In genomic region chr20:38132156-38132909, GRCh38 we compare ENCODE assay signal across 18 cellular contexts. TPM values are rescaled to one million over a fixed set of nuclear protein-coding genes. Genes with fewer than 3 reads are reported as not detected.
"Had no signal": no experiment of that assay in that cellular context is flagged by ENCODE, and none has a peak within 500 bp of the region (broad histone marks: within the 10 kb centered on the region; RNA-seq: fewer than 3 reads in every experiment).

No MANE protein-coding gene starts in this region.

- H3K4me3 ChIP-seq: ascending aorta, breast epithelium, skin epidermis, tibial nerve had no signal

- H3K9me3 ChIP-seq: ascending aorta, breast epithelium, neutrophil, tibial nerve had no signal

- H3K27ac ChIP-seq: breast epithelium, neutrophil, parathyroid adenoma, skin epidermis, tibial nerve had no signal

- H3K9ac ChIP-seq: parathyroid adenoma had no signal

- ATAC-seq: activated naive CD8-positive, alpha-beta T cell treated with anti-CD3 and anti-CD28 coated beads, Interleukin-2, amount 50 U/mL, for 24 hours; esophagus mucosa had no signal

- H3K27me3 ChIP-seq: ascending aorta, breast epithelium, neutrophil, tibial nerve had no signal

- H3K27ac Mint-ChIP-seq: activated naive CD8-positive, alpha-beta T cell treated with anti-CD3 and anti-CD28 coated beads, Interleukin-2, amount 50 U/mL, for 24 hours; activated T-helper 1 cell treated with anti-CD3 and anti-CD28 coated beads, Interleukin-12 subunit alpha, Interleukin-12 subunit beta, Interleukin-2, Interleukin-4 antibody, amounts not matched to agents 30 ng/mL and 10 ng/mL and 1 ng/mL, durations not matched to agents 14 hours and 24 hours and 36 hours; T-helper 2 cell treated with Interferon-gamma antibody and Interleukin-4, amounts not matched to agents 5 μg/mL and 100 μg/mL, for 36 hours had no signal

- H2AFZ ChIP-seq: parathyroid adenoma had no signal

- H3K27me3 Mint-ChIP-seq: activated naive CD8-positive, alpha-beta T cell treated with anti-CD3 and anti-CD28 coated beads, Interleukin-2, amount 50 U/mL, for 24 hours had no signal

- H3K4me3 Mint-ChIP-seq: activated naive CD8-positive, alpha-beta T cell treated with anti-CD3 and anti-CD28 coated beads, Interleukin-2, amount 50 U/mL, for 24 hours; activated T-helper 1 cell treated with anti-CD3 and anti-CD28 coated beads, Interleukin-12 subunit alpha, Interleukin-12 subunit beta, Interleukin-2, Interleukin-4 antibody, amounts not matched to agents 30 ng/mL and 10 ng/mL and 1 ng/mL, durations not matched to agents 14 hours and 24 hours and 36 hours; T-helper 2 cell treated with Interferon-gamma antibody and Interleukin-4, amounts not matched to agents 5 μg/mL and 100 μg/mL, for 36 hours had no signal

- H3K4me1 ChIP-seq: breast epithelium had no signal

- H3K36me3 ChIP-seq: breast epithelium, neutrophil, tibial nerve had no signal

- H3K9me3 Mint-ChIP-seq: activated naive CD8-positive, alpha-beta T cell treated with anti-CD3 and anti-CD28 coated beads, Interleukin-2, amount 50 U/mL, for 24 hours; activated T-helper 1 cell treated with anti-CD3 and anti-CD28 coated beads, Interleukin-12 subunit alpha, Interleukin-12 subunit beta, Interleukin-2, Interleukin-4 antibody, amounts not matched to agents 30 ng/mL and 10 ng/mL and 1 ng/mL, durations not matched to agents 14 hours and 24 hours and 36 hours; T-helper 2 cell treated with Interferon-gamma antibody and Interleukin-4, amounts not matched to agents 5 μg/mL and 100 μg/mL, for 36 hours had no signal

- H3K79me2 ChIP-seq: parathyroid adenoma had no signal

- DNase-seq: activated CD4-positive, alpha-beta T cell treated with anti-CD3 and anti-CD28 coated beads, Interleukin-2, amount 50 U/mL, for 1 hour; activated CD4-positive, CD25-positive, alpha-beta regulatory T cell; activated CD8-positive, alpha-beta memory T cell treated with anti-CD3 and anti-CD28 coated beads for 24 hours; activated naive CD4-positive, alpha-beta T cell treated with Interleukin-2 at 50 U/mL for 16 hours; activated naive CD8-positive, alpha-beta T cell treated with anti-CD3 and anti-CD28 coated beads, Interleukin-2, amount 50 U/mL, for 24 hours; hippocampal formation; retina; stimulated activated CD4-positive, alpha-beta T cell treated with anti-CD3 and anti-CD28 coated beads, Interleukin-4, amount 100 ng/mL, for 24 hours; stimulated activated naive CD4-positive, alpha-beta T cell had no signal

RNA-seq across cellular contexts. Expression of gene TGM2, which starts 32.7 kb away (rescaled TPM):
- total RNA-seq: activated T-helper 1 cell treated with anti-CD3 and anti-CD28 coated beads, Interleukin-12 subunit alpha, Interleukin-12 subunit beta, Interleukin-2, Interleukin-4 antibody, amounts not matched to agents 30 ng/mL and 10 ng/mL and 1 ng/mL, durations not matched to agents 14 hours and 24 hours and 36 hours had no signal
